Comparison of ENCODE assay signal across 16 cellular contexts in genomic region chr5:417301-417700, GRCh38.
"Had no signal": no experiment of that assay in that cellular context is flagged by ENCODE, and none has a peak within 500 bp of the region (broad histone marks: within the 10 kb centered on the region; RNA-seq: fewer than 3 reads in every experiment).

No MANE protein-coding gene starts in this region.

- H3K27me3 ChIP-seq: right atrium auricular region had no signal

- H3K4me3 ChIP-seq: esophagus muscularis mucosa, heart right ventricle, right atrium auricular region had no signal

- H3K36me3 Mint-ChIP-seq: activated naive CD4-positive, alpha-beta T cell treated with anti-CD3 and anti-CD28 coated beads, Interleukin-2, amount 50 U/mL, for 24 hours; natural killer cell had no signal

- H3K27me3 Mint-ChIP-seq: activated CD4-positive, alpha-beta memory T cell treated with anti-CD3 and anti-CD28 coated beads, Interleukin-2, amount 10 ng/mL, durations not matched to agents 7 days and 5 days; activated naive CD4-positive, alpha-beta T cell treated with anti-CD3 and anti-CD28 coated beads, Interleukin-2, amount 50 U/mL, for 24 hours; progenitor cell of endocrine pancreas; stimulated activated naive CD8-positive, alpha-beta T cell treated with anti-CD3 and anti-CD28 coated beads, Interleukin-15, amount 100 ng/mL, for 72 hours had no signal

- H3K36me3 ChIP-seq: esophagus muscularis mucosa, heart right ventricle, right atrium auricular region had no signal

- H3K9me3 Mint-ChIP-seq: activated B cell treated with CpG ODN at 0.5 μM for 24 hours; activated CD4-positive, alpha-beta memory T cell treated with anti-CD3 and anti-CD28 coated beads, Interleukin-2, amount 10 ng/mL, durations not matched to agents 7 days and 5 days; activated naive CD4-positive, alpha-beta T cell treated with anti-CD3 and anti-CD28 coated beads, Interleukin-2, amount 50 U/mL, for 24 hours; activated T-cell treated with anti-CD3 and anti-CD28 coated beads, Interleukin-2, amount 50 U/mL, for 24 hours; natural killer cell; stimulated activated naive CD8-positive, alpha-beta T cell treated with anti-CD3 and anti-CD28 coated beads, Interleukin-15, amount 100 ng/mL, for 72 hours; T-helper 2 cell treated with Interferon-gamma antibody and Interleukin-4, amounts not matched to agents 5 μg/mL and 100 μg/mL, for 36 hours had no signal

- H3K27ac ChIP-seq: esophagus muscularis mucosa, heart right ventricle, right atrium auricular region had no signal

- H3K9me3 ChIP-seq: esophagus muscularis mucosa, heart right ventricle, right atrium auricular region had no signal

- H3K4me3 Mint-ChIP-seq: activated B cell treated with CpG ODN at 0.5 μM for 24 hours; activated CD4-positive, alpha-beta memory T cell treated with anti-CD3 and anti-CD28 coated beads, Interleukin-2, amount 10 ng/mL, durations not matched to agents 7 days and 5 days; activated naive CD4-positive, alpha-beta T cell treated with anti-CD3 and anti-CD28 coated beads, Interleukin-2, amount 50 U/mL, for 24 hours; activated T-cell treated with anti-CD3 and anti-CD28 coated beads, Interleukin-2, amount 50 U/mL, for 24 hours; stimulated activated naive CD8-positive, alpha-beta T cell treated with anti-CD3 and anti-CD28 coated beads, Interleukin-15, amount 100 ng/mL, for 72 hours; T-helper 2 cell treated with Interferon-gamma antibody and Interleukin-4, amounts not matched to agents 5 μg/mL and 100 μg/mL, for 36 hours had no signal

- H3K27ac Mint-ChIP-seq: activated B cell treated with CpG ODN at 0.5 μM for 24 hours; activated CD4-positive, alpha-beta memory T cell treated with anti-CD3 and anti-CD28 coated beads, Interleukin-2, amount 10 ng/mL, durations not matched to agents 7 days and 5 days; activated naive CD4-positive, alpha-beta T cell treated with anti-CD3 and anti-CD28 coated beads, Interleukin-2, amount 50 U/mL, for 24 hours; progenitor cell of endocrine pancreas; T-helper 2 cell treated with Interferon-gamma antibody and Interleukin-4, amounts not matched to agents 5 μg/mL and 100 μg/mL, for 36 hours had no signal

- ATAC-seq: natural killer cell; stimulated activated naive CD8-positive, alpha-beta T cell treated with anti-CD3 and anti-CD28 coated beads, Interleukin-15, amount 100 ng/mL, for 72 hours had no signal

- DNase-seq: activated CD4-positive, alpha-beta memory T cell treated with anti-CD3 and anti-CD28 coated beads, Interleukin-2, amount 10 ng/mL, durations not matched to agents 7 days and 5 days; activated CD4-positive, alpha-beta T cell treated with anti-CD3 and anti-CD28 coated beads for 4 hours; activated T-cell treated with anti-CD3 and anti-CD28 coated beads, Interleukin-2, amount 50 U/mL, for 24 hours; cerebellar nuclear complex; effector CD4-positive, alpha-beta T cell; heart right ventricle; natural killer cell; occipital lobe; stimulated activated naive CD8-positive, alpha-beta T cell treated with anti-CD3 and anti-CD28 coated beads, Interleukin-15, amount 100 ng/mL, for 72 hours; trophoblast cell had no signal
